10 cellular contexts compared by ENCODE assay signal in genomic region chr10:14991036-14991749, GRCh38. TPM values are rescaled to one million over a fixed set of nuclear protein-coding genes. Genes with fewer than 3 reads are reported as not detected.
DNase-seq lines count a peak whose midpoint lies in the region; ATAC-seq, FAIRE-seq and TF ChIP-seq lines count a peak whose summit lies in the region.
"Not testable (repeated sequence)": the region's sequence is repeated elsewhere in the genome, so short reads cannot be mapped to it uniquely, and the experiment has no call there.
"Had no signal": no experiment of that assay in that cellular context is flagged by ENCODE, and none has a peak within 500 bp of the region (broad histone marks: within the 10 kb centered on the region; RNA-seq: fewer than 3 reads in every experiment).

No MANE protein-coding gene starts in this region.

- H3K27ac ChIP-seq in DOHH2 (ENCODE audit: low read depth, low read length); kidney (ENCODE audit: low read depth in 2 of 2, low read length in 2 of 2): not testable (repeated sequence)

- CTCF ChIA-PET in T-cell (lab: Charles Lee), result not testable (repeated sequence)

- not testable (repeated sequence) for H3K4me2 ChIP-seq in DOHH2 (ENCODE audit: low read length)

- not testable (repeated sequence) for H3K9me2 ChIP-seq in DOHH2 (replicated peaks; ENCODE audit: control insufficient read depth, low read length)

- H3K27ac Mint-ChIP-seq in T-cell; activated T-cell treated with anti-CD3 and anti-CD28 coated beads, Interleukin-2, amount 50 U/mL, for 24 hours; stimulated activated naive CD8-positive, alpha-beta T cell treated with anti-CD3 and anti-CD28 coated beads, Interleukin-15, amount 100 ng/mL, for 72 hours: not testable (repeated sequence)

- H3K4me1 ChIP-seq in DOHH2 (ENCODE audit: control insufficient read depth, low read length); kidney (ENCODE audit: control insufficient read depth in 1 of 2, insufficient read depth in 1 of 2, low read depth in 1 of 2, low read length in 2 of 2): not testable (repeated sequence)

- H3K9me3 ChIP-seq in DOHH2 (ENCODE audit: control insufficient read depth, insufficient read depth, low read length); kidney (ENCODE audit: control insufficient read depth in 1 of 2, low read length in 2 of 2): not testable (repeated sequence)

- not testable (repeated sequence) for H3K9me3 Mint-ChIP-seq in T-cell; activated T-cell treated with anti-CD3 and anti-CD28 coated beads, Interleukin-2, amount 50 U/mL, for 24 hours; stimulated activated naive CD8-positive, alpha-beta T cell treated with anti-CD3 and anti-CD28 coated beads, Interleukin-15, amount 100 ng/mL, for 72 hours

- H3K4me3 Mint-ChIP-seq in T-cell; activated T-cell treated with anti-CD3 and anti-CD28 coated beads, Interleukin-2, amount 50 U/mL, for 24 hours; stimulated activated naive CD8-positive, alpha-beta T cell treated with anti-CD3 and anti-CD28 coated beads, Interleukin-15, amount 100 ng/mL, for 72 hours: not testable (repeated sequence)

- H3K4me1 Mint-ChIP-seq in T-cell; activated T-cell treated with anti-CD3 and anti-CD28 coated beads, Interleukin-2, amount 50 U/mL, for 24 hours (ENCODE audit: low read depth): not testable (repeated sequence)
- H3K4me1 Mint-ChIP-seq in stimulated activated naive CD8-positive, alpha-beta T cell treated with anti-CD3 and anti-CD28 coated beads, Interleukin-15, amount 100 ng/mL, for 72 hours, result peaks cover 14% of the 10 kb centered on the region

- POLR2A ChIA-PET in T-cell (lab: Charles Lee), result not testable (repeated sequence)

- ATAC-seq in T-cell (replicated peaks in 1 of 4); stimulated activated naive CD8-positive, alpha-beta T cell treated with anti-CD3 and anti-CD28 coated beads, Interleukin-15, amount 100 ng/mL, for 72 hours: not testable (repeated sequence)

- FAIRE-seq in kidney (lab: Jason Lieb, UNC), result not testable (repeated sequence)

- H3K36me3 ChIP-seq in DOHH2 (ENCODE audit: control insufficient read depth, low read length); kidney (ENCODE audit: control insufficient read depth in 1 of 2, insufficient read depth in 2 of 2, low read length in 2 of 2): not testable (repeated sequence)

- not testable (repeated sequence) for H3K36me3 Mint-ChIP-seq in T-cell; activated T-cell treated with anti-CD3 and anti-CD28 coated beads, Interleukin-2, amount 50 U/mL, for 24 hours (ENCODE audit: low read depth)

- TF ChIP-seq CTCF in DOHH2 (IDR thresholded peaks at IDR 0.05; ENCODE audit: low read depth, low read length, poor library complexity, severe bottlenecking) (peak; percentile 50), LNCAP (IDR thresholded peaks at IDR 0.05) (peak; percentile 23; the same call in 1 of the 2 replicates), choroid plexus epithelial cell (conservative IDR thresholded peaks at IDR 0.05; ENCODE audit: low read depth, low read length) (peak; percentile 61)
- TF ChIP-seq CTCF in kidney (IDR thresholded peaks at IDR 0.05; ENCODE audit: borderline replicate concordance, extremely low read depth, insufficient read depth), result not testable (repeated sequence)

- H3K27me3 ChIP-seq in DOHH2 (ENCODE audit: control insufficient read depth, low read length), result not testable (repeated sequence)

- H3K27me3 Mint-ChIP-seq in T-cell; activated T-cell treated with anti-CD3 and anti-CD28 coated beads, Interleukin-2, amount 50 U/mL, for 24 hours; stimulated activated naive CD8-positive, alpha-beta T cell treated with anti-CD3 and anti-CD28 coated beads, Interleukin-15, amount 100 ng/mL, for 72 hours: not testable (repeated sequence)

- H3K9ac ChIP-seq in kidney (ENCODE audit: low read length in 2 of 2), result not testable (repeated sequence)

- DNase-seq in T-cell, result peak in 25 of 34 experiments; percentile 5 to 75 (median 24)
- peak; percentile 65 for DNase-seq in activated T-cell treated with anti-CD3 and anti-CD28 coated beads, Interleukin-2, amount 50 U/mL, for 24 hours
- DNase-seq in choroid plexus epithelial cell (ENCODE audit: low read depth), result peak; percentile 80
- peak; percentile 81 for DNase-seq in kidney
- peak; percentile 23 to 59 for DNase-seq in stimulated activated CD4-positive, alpha-beta T cell treated with anti-CD3 and anti-CD28 coated beads, Interleukin-12 subunit alpha, Interleukin-12 subunit beta, amount 100 ng/mL, for 24 hours (ENCODE audit: low read depth in 2 of 2)
- peak; percentile 66 to 85 for DNase-seq in stimulated activated naive CD8-positive, alpha-beta T cell treated with anti-CD3 and anti-CD28 coated beads, Interleukin-15, amount 100 ng/mL, for 72 hours

- intact Hi-C loops in kidney (cut with DNase I), result not testable (repeated sequence)

- not testable (repeated sequence) for H4K20me1 ChIP-seq in DOHH2 (ENCODE audit: control insufficient read depth, insufficient read depth, low read depth, low read length)

- H3K4me3 ChIP-seq in DOHH2 (ENCODE audit: low read length); choroid plexus epithelial cell (ENCODE audit: low read depth, low read length); kidney (ENCODE audit: low read length in 2 of 2): not testable (repeated sequence)

- H3F3A ChIP-seq in DOHH2 (ENCODE audit: control insufficient read depth, insufficient read depth), result not testable (repeated sequence)

- not testable (repeated sequence) for H3K79me2 ChIP-seq in DOHH2 (ENCODE audit: control insufficient read depth, low read length)

RNA-seq across cellular contexts. Expression of gene MEIG1, which starts 32.0 kb away (rescaled TPM):
- total RNA-seq in T-cell, result not detected
- not detected for total RNA-seq in kidney
- 1.4 TPM for polyA plus RNA-seq in kidney (ENCODE audit: insufficient read depth, low read depth, low replicate concordance)
- total RNA-seq: left colon, uterus had no signal

RNA-seq across cellular contexts. Expression of gene DCLRE1C, which starts 37.3 kb away (rescaled TPM):
- total RNA-seq in T-cell, result 10 to 100 TPM; 13.6 to 26.5 (median 23.1) TPM
- total RNA-seq in kidney, result 17.0 TPM
- 2.0 TPM for polyA plus RNA-seq in kidney (ENCODE audit: insufficient read depth, low read depth, low replicate concordance)

RNA-seq across cellular contexts. Expression of gene OLAH, which starts 52.5 kb away (rescaled TPM):
- not detected for total RNA-seq in T-cell
- total RNA-seq in kidney, result 0.50 TPM
- 0.52 TPM for polyA plus RNA-seq in kidney (ENCODE audit: insufficient read depth, low read depth, low replicate concordance)
- total RNA-seq: left colon had no signal

Comparison
In these comparisons a context has a peak if more than half of its experiments do, and no peak if none do; other contexts are left out.
1. DNase-seq: peak in every context shown above with its lines; median percentile 81 in kidney; 80 in choroid plexus epithelial cell; 76 in stimulated activated naive CD8-positive, alpha-beta T cell treated with anti-CD3 and anti-CD28 coated beads, Interleukin-15, amount 100 ng/mL, for 72 hours; 65 in activated T-cell treated with anti-CD3 and anti-CD28 coated beads, Interleukin-2, amount 50 U/mL, for 24 hours; 41 in stimulated activated CD4-positive, alpha-beta T cell treated with anti-CD3 and anti-CD28 coated beads, Interleukin-12 subunit alpha, Interleukin-12 subunit beta, amount 100 ng/mL, for 24 hours; 24 in T-cell.